Comparison of ENCODE assay signal across 25 cellular contexts in the genomic region with DNA sequence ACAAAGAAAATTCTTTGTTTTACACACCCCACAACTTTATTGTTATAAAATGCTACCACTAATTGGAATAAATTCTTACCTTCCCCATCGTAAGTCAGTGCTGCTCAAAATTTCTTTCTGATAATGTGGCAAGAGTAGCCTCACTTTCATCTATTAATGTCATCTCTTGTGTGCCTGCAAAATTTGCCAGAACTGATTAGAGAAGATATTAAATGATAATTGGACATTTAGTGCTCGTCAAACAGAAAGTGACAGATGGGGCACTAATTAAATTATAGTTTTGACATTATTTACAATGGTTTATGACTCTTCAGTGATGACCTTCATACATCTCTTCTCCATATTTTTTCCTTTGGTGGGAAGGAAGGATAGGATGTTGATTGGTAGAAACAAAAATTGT.
"Had no signal": no experiment of that assay in that cellular context is flagged by ENCODE, and none has a peak within 500 bp of the region (broad histone marks: within the 10 kb centered on the region; RNA-seq: fewer than 3 reads in every experiment).

No MANE protein-coding gene starts in this region.

- H3K27me3 ChIP-seq: gastrocnemius medialis, ovary, right lobe of liver, suprapubic skin, transverse colon, upper lobe of right lung, uterus had no signal

- DNase-seq: effector CD8-positive, alpha-beta T cell; endodermal cell; foreskin fibroblast; gastrocnemius medialis; head of caudate nucleus; left ventricle myocardium superior; natural killer cell; occipital lobe; ovary; posterior cingulate gyrus; psoas muscle; right lobe of liver; small intestine; stimulated activated CD4-positive, alpha-beta T cell treated with anti-CD3 and anti-CD28 coated beads, Interleukin-12 subunit alpha, Interleukin-12 subunit beta, amount 100 ng/mL, for 4 hours; stimulated activated CD4-positive, alpha-beta T cell treated with anti-CD3 and anti-CD28 coated beads, Interleukin-1b, Interleukin-23, amount 100 ng/mL, for 48 hours; stimulated activated CD4-positive, alpha-beta T cell treated with anti-CD3 and anti-CD28 coated beads, Interleukin-4, amount 100 ng/mL, for 1 hour; stimulated activated CD8-positive, alpha-beta memory T cell treated with anti-CD3 and anti-CD28 coated beads, Interleukin-4, amount 100 ng/mL, for 48 hours; stimulated activated naive CD4-positive, alpha-beta T cell; stimulated activated naive CD8-positive, alpha-beta T cell treated with anti-CD3 and anti-CD28 coated beads, Interleukin-15, amount 100 ng/mL, for 72 hours; transverse colon; upper lobe of right lung; uterus had no signal

- H3K9me3 ChIP-seq: gastrocnemius medialis, ovary, psoas muscle, right lobe of liver, suprapubic skin, transverse colon, upper lobe of right lung, uterus had no signal

- H3K27ac ChIP-seq: epithelial cell of prostate, gastrocnemius medialis, ovary, psoas muscle, right lobe of liver, suprapubic skin, transverse colon, upper lobe of right lung, uterus had no signal

- H3K36me3 ChIP-seq: gastrocnemius medialis, ovary, right lobe of liver, suprapubic skin, transverse colon, upper lobe of right lung, uterus had no signal

- H3K4me1 ChIP-seq: gastrocnemius medialis, psoas muscle, right lobe of liver, suprapubic skin, transverse colon, upper lobe of right lung, uterus had no signal

- H3K4me3 ChIP-seq: gastrocnemius medialis, lung, ovary, psoas muscle, right lobe of liver, suprapubic skin, transverse colon, upper lobe of right lung, uterus had no signal
